Comparison of ENCODE assay signal across 1 cellular context in the genomic region with DNA sequence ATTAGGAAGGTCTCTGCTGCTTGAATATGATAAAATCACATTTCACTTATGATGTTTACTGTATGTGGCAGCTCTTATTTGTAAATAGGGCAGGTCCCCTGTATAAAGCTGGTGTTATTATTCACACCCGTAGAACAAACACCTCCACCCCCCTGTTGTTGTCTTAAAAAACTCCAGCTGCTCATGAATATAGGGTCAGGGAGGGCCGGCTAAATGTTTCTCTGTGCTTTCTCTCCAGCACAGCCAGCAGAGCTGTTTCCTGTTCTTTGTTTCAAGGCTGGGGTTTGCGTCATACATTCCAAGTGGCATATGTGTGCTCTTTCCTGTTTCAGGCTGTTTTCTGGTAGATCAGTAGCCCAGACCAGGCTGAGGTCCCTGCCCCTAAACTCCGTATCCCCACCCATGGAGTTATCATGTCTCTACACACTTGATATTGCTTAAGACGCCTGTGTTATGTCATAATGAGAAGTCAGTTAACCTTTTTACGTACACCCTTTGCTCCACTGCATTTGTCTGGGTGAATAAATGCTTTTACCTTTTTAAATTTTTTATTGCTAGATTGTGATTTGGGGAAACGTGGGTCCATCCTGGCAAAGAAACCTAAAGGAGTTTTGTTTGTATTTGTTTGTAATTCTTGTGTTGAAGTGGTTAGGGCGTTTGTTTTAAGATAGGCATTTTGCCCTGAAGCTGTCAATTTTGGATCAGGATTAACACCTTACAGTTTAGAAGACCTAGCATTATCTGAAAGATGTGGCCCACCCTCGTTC.
TF ChIP-seq lines count a peak whose summit lies in the region.

No MANE protein-coding gene starts in this region.

TF ChIP-seq in GM12878, 131 proteins besides CTCF, POLR2A, EP300 and RAD21 (continued from another document):
- TF ChIP-seq, protein P1, sequence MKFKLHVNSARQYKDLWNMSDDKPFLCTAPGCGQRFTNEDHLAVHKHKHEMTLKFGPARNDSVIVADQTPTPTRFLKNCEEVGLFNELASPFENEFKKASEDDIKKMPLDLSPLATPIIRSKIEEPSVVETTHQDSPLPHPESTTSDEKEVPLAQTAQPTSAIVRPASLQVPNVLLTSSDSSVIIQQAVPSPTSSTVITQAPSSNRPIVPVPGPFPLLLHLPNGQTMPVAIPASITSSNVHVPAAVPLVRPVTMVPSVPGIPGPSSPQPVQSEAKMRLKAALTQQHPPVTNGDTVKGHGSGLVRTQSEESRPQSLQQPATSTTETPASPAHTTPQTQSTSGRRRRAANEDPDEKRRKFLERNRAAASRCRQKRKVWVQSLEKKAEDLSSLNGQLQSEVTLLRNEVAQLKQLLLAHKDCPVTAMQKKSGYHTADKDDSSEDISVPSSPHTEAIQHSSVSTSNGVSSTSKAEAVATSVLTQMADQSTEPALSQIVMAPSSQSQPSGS (IDR thresholded peaks at IDR 0.05; ENCODE audit: low read length), result peak; percentile 57; the same call in 1 of the 2 replicates
- TF ChIP-seq MYC (IDR thresholded peaks at IDR 0.05; ENCODE audit: insufficient read depth, insufficient read length, insufficient replicate concordance, low read length, severe bottlenecking), result no peak
- TF ChIP-seq ATF7 (IDR thresholded peaks at IDR 0.05; ENCODE audit: low read depth), result peak; percentile 55; the same call in 1 of the 2 replicates
- peak in 1 of 2 experiments; percentile 23; a peak in 1 of 4 replicates for TF ChIP-seq ETV6 (conservative IDR thresholded peaks at IDR 0.05 in 1 of 2, IDR thresholded peaks at IDR 0.05 in 1 of 2; ENCODE audit: borderline replicate concordance in 1 of 2, low read depth in 1 of 2)
- TF ChIP-seq, protein P2, sequence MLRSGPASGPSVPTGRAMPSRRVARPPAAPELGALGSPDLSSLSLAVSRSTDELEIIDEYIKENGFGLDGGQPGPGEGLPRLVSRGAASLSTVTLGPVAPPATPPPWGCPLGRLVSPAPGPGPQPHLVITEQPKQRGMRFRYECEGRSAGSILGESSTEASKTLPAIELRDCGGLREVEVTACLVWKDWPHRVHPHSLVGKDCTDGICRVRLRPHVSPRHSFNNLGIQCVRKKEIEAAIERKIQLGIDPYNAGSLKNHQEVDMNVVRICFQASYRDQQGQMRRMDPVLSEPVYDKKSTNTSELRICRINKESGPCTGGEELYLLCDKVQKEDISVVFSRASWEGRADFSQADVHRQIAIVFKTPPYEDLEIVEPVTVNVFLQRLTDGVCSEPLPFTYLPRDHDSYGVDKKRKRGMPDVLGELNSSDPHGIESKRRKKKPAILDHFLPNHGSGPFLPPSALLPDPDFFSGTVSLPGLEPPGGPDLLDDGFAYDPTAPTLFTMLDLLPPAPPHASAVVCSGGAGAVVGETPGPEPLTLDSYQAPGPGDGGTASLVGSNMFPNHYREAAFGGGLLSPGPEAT (IDR thresholded peaks at IDR 0.05; ENCODE audit: low read depth), result 0 out of 2 replicates have a peak, but pooled peaks have one; percentile 21
